Comparison of ENCODE assay signal across 7 cellular contexts in the genomic region with DNA sequence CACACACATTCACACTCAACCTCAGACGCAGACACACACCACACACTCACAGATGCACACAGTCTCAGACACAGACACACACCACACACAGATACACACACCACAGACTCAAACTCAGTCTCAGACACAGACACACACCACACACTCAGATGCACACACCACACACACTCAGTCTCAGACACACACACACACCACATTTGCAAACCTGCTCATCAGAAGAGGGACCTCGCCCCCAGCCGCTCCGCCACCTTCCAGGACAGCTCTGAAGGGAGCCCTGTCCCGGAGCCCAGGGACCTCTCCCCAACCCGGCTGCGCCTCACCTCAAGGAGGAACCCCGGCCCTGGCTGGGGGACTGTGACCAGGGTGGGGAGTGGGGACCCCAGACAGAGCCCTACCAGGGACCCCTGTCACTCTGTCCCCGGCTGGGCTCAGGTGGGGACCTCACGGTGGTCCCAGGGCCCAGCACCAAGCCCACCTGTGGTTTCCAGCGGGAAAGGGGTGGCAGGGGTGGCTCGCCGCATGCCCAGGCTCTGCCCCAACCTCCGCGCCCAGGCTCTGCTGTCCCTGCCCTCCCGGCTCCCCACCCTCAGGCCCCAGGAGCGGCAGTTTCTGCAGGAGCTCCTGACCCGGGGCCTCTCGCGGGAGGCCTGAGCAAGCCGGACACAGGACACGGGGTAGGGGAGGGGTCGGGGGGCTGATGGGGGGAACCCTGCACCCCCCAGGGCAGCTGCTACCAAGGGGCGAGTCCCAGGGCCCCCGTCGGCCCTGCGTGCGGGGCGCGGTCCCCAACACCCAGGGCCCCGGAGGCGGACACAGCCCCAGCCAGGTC. TPM values are rescaled to one million over a fixed set of nuclear protein-coding genes. Genes with fewer than 3 reads are reported as not detected.
DNase-seq lines count a peak whose midpoint lies in the region; ATAC-seq and TF ChIP-seq lines count a peak whose summit lies in the region.

No MANE protein-coding gene starts in this region.

- peak in 1 of 4 donors; percentile 8 for ATAC-seq in right lobe of liver
- no peak for ATAC-seq in GM21619 (IDR thresholded peaks at IDR 0.05; ENCODE audit: unreplicated experiment)

- H3K27ac ChIP-seq in HUES48 (ENCODE audit: low read depth, low read length) = no peak overlapping the region
- H3K27ac ChIP-seq in right lobe of liver = peak overlapping the region in 1 of 3 donors; percentile 79
- H3K27ac ChIP-seq in thyroid gland = peak overlapping the region in 2 of 3 donors; percentile 80

- no peak for TF ChIP-seq POLR2A in right lobe of liver (IDR thresholded peaks at IDR 0.05)
- no peak for TF ChIP-seq POLR2A in thyroid gland (IDR thresholded peaks at IDR 0.05)

- no peaks in the 10 kb centered on the region for H3K36me3 ChIP-seq in HUES48 (ENCODE audit: control insufficient read depth, insufficient read depth, low read length)
- no peaks in the 10 kb centered on the region for H3K36me3 ChIP-seq in right lobe of liver
- H3K36me3 ChIP-seq in thyroid gland = no peaks in the 10 kb centered on the region

- DNase-seq in astrocyte of the cerebellum (ENCODE audit: low read depth) = no peak
- DNase-seq in right lobe of liver = peak in 1 of 3 donors; percentile 17
- DNase-seq in thyroid gland = peak; percentile 0 to 2
- no peak for DNase-seq in nucleus accumbens (lab: John Stamatoyannopoulos, UW)
- DNase-seq in T-helper 9 cell = no peak

- no peak overlapping the region for H3K9ac ChIP-seq in HUES48 (ENCODE audit: low read depth, low read length)

- H3K9me3 ChIP-seq in HUES48 (ENCODE audit: control insufficient read depth, insufficient read depth, low read length) = peaks cover 27% of the 10 kb centered on the region
- H3K9me3 ChIP-seq in right lobe of liver = peaks cover 0 to 1% (median 0%) of the 10 kb centered on the region in 4 donors
- no peaks in the 10 kb centered on the region for H3K9me3 ChIP-seq in thyroid gland

- 0 out of 2 replicates have a peak, but pooled peaks cover 2% of the 10 kb centered on the region for H3K4me1 ChIP-seq in HUES48 (ENCODE audit: control insufficient read depth, insufficient read depth, low read length)
- no peaks in the 10 kb centered on the region for H3K4me1 ChIP-seq in right lobe of liver
- H3K4me1 ChIP-seq in thyroid gland = peaks cover 0 to 14% of the 10 kb centered on the region in 2 donors

- H3K4me3 ChIP-seq in HUES48 (ENCODE audit: low read depth, low read length) (peak overlapping the region; percentile 64; the same call in 1 of the 2 replicates), astrocyte of the cerebellum (ENCODE audit: low read depth, low read length) (peak overlapping the region; percentile 84), right lobe of liver (peak overlapping the region; percentile 26 to 48 (median 36)), thyroid gland (replicated peaks in 1 of 3) (peak overlapping the region in 1 of 3 donors; percentile 80)

- no peaks in the 10 kb centered on the region for H3K27me3 ChIP-seq in HUES48 (ENCODE audit: control insufficient read depth, insufficient read depth, low read length)
- H3K27me3 ChIP-seq in right lobe of liver = peaks cover 3 to 8% of the 10 kb centered on the region in 2 donors
- H3K27me3 ChIP-seq in thyroid gland = no peaks in the 10 kb centered on the region

- TF ChIP-seq CTCF in astrocyte of the cerebellum (IDR thresholded peaks at IDR 0.05; ENCODE audit: low read depth, low read length, missing control alignments) (no peak), right lobe of liver (IDR thresholded peaks at IDR 0.05) (no peak), thyroid gland (IDR thresholded peaks at IDR 0.05) (no peak)

- WGBS in right lobe of liver (ENCODE audit: insufficient coverage, low coverage, low lambda C conversion rate, missing lambda C conversion rate) = no CpG with 5 or more reads among the region's 32 CpGs
- 100% methylated on average over 1 to 3 of the region's 32 CpGs for WGBS in thyroid gland, 2 donors

- intact Hi-C loops in right lobe of liver (cut with DNase I) (no loop called here), thyroid gland (cut with DNase I) (no loop called here)

- in situ Hi-C loops in astrocyte of the cerebellum (cut with HindIII; ENCODE audit: low sequenced_read_pairs) = no loop called here

RNA-seq across cellular contexts. Expression of gene COL6A2, which starts 0.7 kb away (rescaled TPM):
- total RNA-seq in right lobe of liver = 10 to 100 TPM; 17.3 to 81.7 (median 38.4) TPM
- 100 to 1,000 TPM in 3 of 4 donors, 10 to 100 TPM in 1; 79.4 to 191 (median 172) TPM for total RNA-seq in thyroid gland

RNA-seq across cellular contexts. Expression of gene FTCD, which starts 58.2 kb away (rescaled TPM):
- total RNA-seq in right lobe of liver (100 to 1,000 TPM; 141 to 668 (median 417) TPM), thyroid gland (1 to 10 TPM in 1 of 4 donors, under 1 TPM in 2, not detected in 1; 0.78 to 1.2 (median 0.94) TPM)

Comparison
In these comparisons a context has a peak if more than half of its experiments do, and no peak if none do; other contexts are left out.
1. DNase-seq: peak in thyroid gland (2 of 2); none in astrocyte of the cerebellum (single experiment), nucleus accumbens (0 of 56) and T-helper 9 cell (single experiment).
2. RNA of gene FTCD, which starts 58.2 kb away (total RNA-seq): 141 to 668 TPM in right lobe of liver; 0.78 to 1.2 TPM in thyroid gland; every median in the first group is over 10 times any median in the second.